ENCODE assay signal across 10 cellular contexts in the genomic region with DNA sequence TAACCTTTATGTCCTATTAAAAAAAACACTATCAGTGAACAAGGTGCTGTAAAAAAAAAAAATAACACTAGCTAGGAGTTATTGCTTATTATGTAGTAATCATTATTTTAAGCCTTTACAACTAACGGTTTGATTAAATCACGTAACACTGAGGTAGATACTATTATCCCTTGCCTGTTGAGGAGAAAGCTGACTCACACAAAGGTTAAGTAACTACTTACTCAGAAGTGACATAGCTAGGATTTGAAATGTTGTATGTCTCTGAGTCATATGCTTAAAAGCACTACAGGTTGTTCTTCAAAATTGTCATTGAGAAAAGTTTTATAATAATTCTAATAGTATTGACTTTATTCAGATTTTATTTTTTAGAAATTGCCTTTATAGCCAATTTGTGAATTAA. TPM values are rescaled to one million over a fixed set of nuclear protein-coding genes. Genes with fewer than 3 reads are reported as not detected.
A peak's percentile ranks its signal among the peaks of the same experiment; 100 is the strongest.
DNase-seq lines count a peak whose midpoint lies in the region; ATAC-seq and TF ChIP-seq lines count a peak whose summit lies in the region.
"Had no signal": no experiment of that assay in that cellular context is flagged by ENCODE, and none has a peak within 500 bp of the region (broad histone marks: within the 10 kb centered on the region; RNA-seq: fewer than 3 reads in every experiment).

No MANE protein-coding gene starts in this region.

- peak; percentile 92 to 98 (median 96) for ATAC-seq in psoas muscle
- ATAC-seq in omental fat pad (ENCODE audit: low FRiP score) = no peak

- DNase-seq in GM04504 (ENCODE audit: low read depth) (peak; percentile 18), NCI-H460 (ENCODE audit: extremely low read depth, low read depth) (peak; percentile 18), epithelial cell of proximal tubule (ENCODE audit: low read depth) (peak; percentile 58), psoas muscle (no peak), Peyer's patch (no peak), omental fat pad (ENCODE audit: low spot score) (no peak)
- no peak for DNase-seq in central memory CD4-positive, alpha-beta T cell
- DNase-seq: stimulated activated CD4-positive, alpha-beta T cell treated with anti-CD3 and anti-CD28 coated beads, Interleukin-2, amount 100 ng/mL, for 24 hours; stimulated activated naive CD4-positive, alpha-beta T cell had no signal

- peak overlapping the region; percentile 63 for H3K27ac ChIP-seq in psoas muscle
- H3K27ac ChIP-seq in Peyer's patch = no peak overlapping the region
- H3K27ac ChIP-seq: SK-N-MC had no signal

- H3K4me1 ChIP-seq in psoas muscle = peaks cover 16% of the 10 kb centered on the region
- no peaks in the 10 kb centered on the region for H3K4me1 ChIP-seq in Peyer's patch

- TF ChIP-seq POLR2A in Peyer's patch (IDR thresholded peaks at IDR 0.05) = no peak

- TF ChIP-seq CTCF in epithelial cell of proximal tubule (conservative IDR thresholded peaks at IDR 0.05; ENCODE audit: low read depth, low read length) = no peak
- TF ChIP-seq CTCF in psoas muscle (IDR thresholded peaks at IDR 0.05) = no peak
- no peak for TF ChIP-seq CTCF in Peyer's patch (IDR thresholded peaks at IDR 0.05)
- no peak for TF ChIP-seq CTCF in omental fat pad (IDR thresholded peaks at IDR 0.05)

- H3K36me3 ChIP-seq in psoas muscle (ENCODE audit: insufficient read depth in 1 of 2, low read depth in 1 of 2) (peaks cover 0 to 78% of the 10 kb centered on the region in 2 donors), Peyer's patch (peaks cover 0 to 74% (median 0%) of the 10 kb centered on the region in 3 donors)

- no peak overlapping the region for H3K4me3 ChIP-seq in epithelial cell of proximal tubule (ENCODE audit: low read depth, low read length)
- H3K4me3 ChIP-seq in psoas muscle = no peak overlapping the region
- no peak overlapping the region for H3K4me3 ChIP-seq in Peyer's patch
- H3K4me3 ChIP-seq: SK-N-MC had no signal

- WGBS in psoas muscle, 3 donors = 68 to 91% (median 79%) methylated on average over 2 of the region's 2 CpGs

- intact Hi-C loops in psoas muscle (cut with DNase I) = no loop called here

- H3K27me3 ChIP-seq in psoas muscle (ENCODE audit: insufficient read depth in 3 of 3, low read length in 2 of 3) (no peaks in the 10 kb centered on the region), Peyer's patch (no peaks in the 10 kb centered on the region)

- H3K9me3 ChIP-seq in psoas muscle = peaks cover 9% of the 10 kb centered on the region
- no peaks in the 10 kb centered on the region for H3K9me3 ChIP-seq in Peyer's patch

RNA-seq across cellular contexts. Expression of gene TENT2, which starts 8.8 kb away (rescaled TPM):
- total RNA-seq in NCI-H460 (2014; rRNA removed; shearing (Covaris generic)) = 48.7 TPM in 2 replicates
- 37.3 and 57.7 TPM in 2 replicates for polyA plus RNA-seq in NCI-H460 (2014; cell fraction: nucleus; rRNA removed)
- total RNA-seq in epithelial cell of proximal tubule (26.1 and 26.3 TPM in 2 replicates), psoas muscle (10 to 100 TPM; 24.4 to 43.2 (median 29.0) TPM), Peyer's patch (10 to 100 TPM; 66.0 to 92.5 (median 87.8) TPM), omental fat pad (10 to 100 TPM; 49.2 to 90.2 (median 76.6) TPM)
- 10 to 100 TPM in 1 of 3 donors, 1 to 10 TPM in 2; 9.4 to 16.8 (median 9.7) TPM for polyA plus RNA-seq in psoas muscle

Comparison
In these comparisons a context has a peak if more than half of its experiments do, and no peak if none do; other contexts are left out.
1. DNase-seq: peak in GM04504 (single experiment), NCI-H460 (single experiment) and epithelial cell of proximal tubule (single experiment); none in psoas muscle (0 of 2), Peyer's patch (0 of 3), central memory CD4-positive, alpha-beta T cell (single experiment) and omental fat pad (single experiment).